13 cellular contexts compared by ENCODE assay signal in genomic region chr2:165497659-165498306, GRCh38.
DNase-seq lines count a peak whose midpoint lies in the region; ATAC-seq, FAIRE-seq and TF ChIP-seq lines count a peak whose summit lies in the region.
"Had no signal": no experiment of that assay in that cellular context is flagged by ENCODE, and none has a peak within 500 bp of the region (broad histone marks: within the 10 kb centered on the region; RNA-seq: fewer than 3 reads in every experiment).

No MANE protein-coding gene starts in this region.

- H3K27ac Mint-ChIP-seq in stimulated activated effector memory CD8-positive, alpha-beta T cell treated with anti-CD3 and anti-CD28 coated beads, Interleukin-12 subunit alpha, Interleukin-12 subunit beta, amount 100 ng/mL, for 72 hours, result no peak overlapping the region
- H3K27ac Mint-ChIP-seq: H9 had no signal

- no peaks in the 10 kb centered on the region for H3K9me3 Mint-ChIP-seq in stimulated activated effector memory CD8-positive, alpha-beta T cell treated with anti-CD3 and anti-CD28 coated beads, Interleukin-12 subunit alpha, Interleukin-12 subunit beta, amount 100 ng/mL, for 72 hours
- H3K9me3 Mint-ChIP-seq: H9 had no signal

- no peak overlapping the region for H3K4me3 Mint-ChIP-seq in stimulated activated effector memory CD8-positive, alpha-beta T cell treated with anti-CD3 and anti-CD28 coated beads, Interleukin-12 subunit alpha, Interleukin-12 subunit beta, amount 100 ng/mL, for 72 hours
- H3K4me3 Mint-ChIP-seq: H9 had no signal

- no peak for DNase-seq in D721Med (ENCODE audit: insufficient read length, low spot score)
- DNase-seq in Kasumi-1 (lab: John Stamatoyannopoulos, UW), result peak; percentile 13 to 30
- DNase-seq in OCI-M1 (lab: John Stamatoyannopoulos, UW), result peak; percentile 67
- no peak for DNase-seq in stimulated activated effector memory CD8-positive, alpha-beta T cell treated with anti-CD3 and anti-CD28 coated beads, Interleukin-12 subunit alpha, Interleukin-12 subunit beta, amount 100 ng/mL, for 72 hours (ENCODE audit: low spot score in 2 of 2)
- DNase-seq in hepatic stellate cell (ENCODE audit: low spot score), result no peak
- DNase-seq in ACHN, result no peak
- DNase-seq: H9, MG63, NCI-H1694 treated with DMSO at 0.1 percent for 48 hours, NCI-H748 treated with DMSO at 0.1 percent for 48 hours, SJCRH30 had no signal

- H3K4me1 Mint-ChIP-seq in stimulated activated effector memory CD8-positive, alpha-beta T cell treated with anti-CD3 and anti-CD28 coated beads, Interleukin-12 subunit alpha, Interleukin-12 subunit beta, amount 100 ng/mL, for 72 hours, result no peaks in the 10 kb centered on the region

- no peak for TF ChIP-seq CTCF in D721Med (IDR thresholded peaks at IDR 0.05; ENCODE audit: insufficient read depth, missing control alignments)

- ATAC-seq in stimulated activated effector memory CD8-positive, alpha-beta T cell treated with anti-CD3 and anti-CD28 coated beads, Interleukin-12 subunit alpha, Interleukin-12 subunit beta, amount 100 ng/mL, for 72 hours, result peak; percentile 42
- ATAC-seq in HG02973 (IDR thresholded peaks at IDR 0.05; ENCODE audit: unreplicated experiment), result no peak
- ATAC-seq: A549 had no signal

- in situ Hi-C loops in ACHN (cut with HindIII; ENCODE audit: low pct_ligation_motif_present, low pct_unique_long_range_greater_than_20kb, low sequenced_read_pairs), result no loop called here

- FAIRE-seq in D721Med (lab: Jason Lieb, UNC), result peak; percentile 35
- FAIRE-seq: A549 had no signal

- H3K36me3 Mint-ChIP-seq in stimulated activated effector memory CD8-positive, alpha-beta T cell treated with anti-CD3 and anti-CD28 coated beads, Interleukin-12 subunit alpha, Interleukin-12 subunit beta, amount 100 ng/mL, for 72 hours, result no peaks in the 10 kb centered on the region

Comparison
In these comparisons a context has a peak if more than half of its experiments do, and no peak if none do; other contexts are left out.
1. DNase-seq: peak in Kasumi-1 (2 of 2) and OCI-M1 (single experiment); none in D721Med (single experiment), stimulated activated effector memory CD8-positive, alpha-beta T cell treated with anti-CD3 and anti-CD28 coated beads, Interleukin-12 subunit alpha, Interleukin-12 subunit beta, amount 100 ng/mL, for 72 hours (0 of 2), hepatic stellate cell (single experiment) and ACHN (single experiment).